21 cellular contexts compared by ENCODE assay signal in the genomic region with DNA sequence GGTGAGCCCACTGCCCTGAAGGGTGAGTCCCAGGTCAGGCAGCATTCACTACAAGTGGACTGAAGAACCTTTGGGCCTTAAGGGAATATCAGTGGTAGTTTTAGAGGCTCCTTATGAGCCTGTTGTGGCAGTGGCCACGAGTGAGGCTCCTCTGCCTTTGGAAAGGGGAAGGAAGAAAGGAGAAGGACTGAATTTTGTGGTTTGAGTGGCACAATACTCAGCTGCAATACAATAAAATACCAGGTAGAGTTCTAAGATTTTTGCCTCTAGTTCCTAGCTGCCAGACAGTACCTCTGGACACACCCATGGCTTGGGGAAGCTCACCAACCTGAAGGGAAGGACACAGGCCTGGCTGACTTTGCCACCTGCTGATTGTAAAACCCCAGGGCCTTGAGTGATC.
"Had no signal": no experiment of that assay in that cellular context is flagged by ENCODE, and none has a peak within 500 bp of the region (broad histone marks: within the 10 kb centered on the region; RNA-seq: fewer than 3 reads in every experiment).

No MANE protein-coding gene starts in this region.

- ATAC-seq: left ventricle myocardium superior, pancreas, psoas muscle had no signal

- H3K9me3 ChIP-seq: neutrophil, pancreas, psoas muscle had no signal

- H3K27me3 ChIP-seq: esophagus muscularis mucosa, neutrophil, pancreas, right atrium auricular region had no signal

- FAIRE-seq: frontal cortex, pancreas had no signal

- H3K4me3 ChIP-seq: coronary artery, esophagus muscularis mucosa, pancreas, psoas muscle, right atrium auricular region, thoracic aorta had no signal

- H3K27ac ChIP-seq: coronary artery, esophagus muscularis mucosa, neutrophil, pancreas, psoas muscle, right atrium auricular region, thoracic aorta had no signal

- H3K4me1 ChIP-seq: esophagus muscularis mucosa, pancreas, psoas muscle, right atrium auricular region had no signal

- DNase-seq: activated CD4-positive, alpha-beta memory T cell treated with anti-CD3 and anti-CD28 coated beads for 36 hours; activated CD4-positive, alpha-beta T cell treated with anti-CD3 and anti-CD28 coated beads for 48 hours; activated naive CD4-positive, alpha-beta T cell treated with anti-CD3 and anti-CD28 coated beads for 36 hours; activated naive CD8-positive, alpha-beta T cell treated with anti-CD3 and anti-CD28 coated beads, Interleukin-2, amount 10 ng/mL, durations not matched to agents 7 days and 5 days; activated T-cell treated with anti-CD3 and anti-CD28 coated beads, Interleukin-2, amount 50 U/mL, for 48 hours; amygdala; cerebellar nuclear complex; hypothalamus; left ventricle myocardium superior; mammary epithelial cell; midbrain; pancreas; psoas muscle; stimulated activated CD4-positive, alpha-beta T cell treated with anti-CD3 and anti-CD28 coated beads, Interleukin-4, amount 100 ng/mL, for 24 hours; stimulated activated naive CD4-positive, alpha-beta T cell treated with Interleukin-2 at 50 U/mL for 16 hours had no signal

- H3K36me3 ChIP-seq: neutrophil, pancreas, right atrium auricular region, thoracic aorta had no signal
